In genomic region chr1:110107867-110108469, GRCh38 we compare ENCODE assay signal across 30 cellular contexts. TPM values are rescaled to one million over a fixed set of nuclear protein-coding genes. Genes with fewer than 3 reads are reported as not detected.
DNase-seq lines count a peak whose midpoint lies in the region; ATAC-seq, FAIRE-seq and TF ChIP-seq lines count a peak whose summit lies in the region.
"Had no signal": no experiment of that assay in that cellular context is flagged by ENCODE, and none has a peak within 500 bp of the region (broad histone marks: within the 10 kb centered on the region; RNA-seq: fewer than 3 reads in every experiment).

No MANE protein-coding gene starts in this region.

- no peak for TF ChIP-seq EP300 in HepG2 (IDR thresholded peaks at IDR 0.05; ENCODE audit: low read depth in 2 of 2, low read length in 2 of 2)
- no peak for TF ChIP-seq EP300 in HepG2 (CRISPR knock-in tag; IDR thresholded peaks at IDR 0.05; ENCODE audit: borderline replicate concordance)

- in situ Hi-C loops in HepG2 (cut with HindIII; ENCODE audit: extremely low pct_ligation_motif_present, low pct_unique_long_range_greater_than_20kb) = loop anchor here (5.0 kb wide), 1 partner anchor 56 kb away; no protein-coding TSS in a partner anchor

- TF ChIP-seq CTCF in HepG2 (CRISPR knock-in tag; IDR thresholded peaks at IDR 0.05) (no peak), right lobe of liver (IDR thresholded peaks at IDR 0.05) (no peak), glutamatergic neuron (IDR thresholded peaks at IDR 0.05; ENCODE audit: partially characterized antibody, unreplicated experiment) (no peak)

- no peak for TF ChIP-seq RAD21 in HepG2 (CRISPR knock-in tag; IDR thresholded peaks at IDR 0.05)

- H3K4me3 Mint-ChIP-seq in glutamatergic neuron (ENCODE audit: unreplicated experiment) = peak overlapping the region; percentile 1
- H3K4me3 Mint-ChIP-seq in activated naive CD8-positive, alpha-beta T cell treated with anti-CD3 and anti-CD28 coated beads, Interleukin-2, amount 50 U/mL, for 24 hours = no peak overlapping the region
- H3K4me3 Mint-ChIP-seq: HFFc6 had no signal

- ATAC-seq in HepG2 = no peak
- ATAC-seq in right lobe of liver = no peak
- ATAC-seq in HG03354 (IDR thresholded peaks at IDR 0.05; ENCODE audit: poor library complexity, severe bottlenecking, unreplicated experiment) = no peak
- no peak for ATAC-seq in activated naive CD8-positive, alpha-beta T cell treated with anti-CD3 and anti-CD28 coated beads, Interleukin-2, amount 50 U/mL, for 24 hours

- no peak overlapping the region for H3K27ac Mint-ChIP-seq in glutamatergic neuron (ENCODE audit: unreplicated experiment)
- H3K27ac Mint-ChIP-seq in activated naive CD8-positive, alpha-beta T cell treated with anti-CD3 and anti-CD28 coated beads, Interleukin-2, amount 50 U/mL, for 24 hours = no peak overlapping the region
- H3K27ac Mint-ChIP-seq: HFFc6 had no signal

- no peaks in the 10 kb centered on the region for H3K36me3 Mint-ChIP-seq in glutamatergic neuron (ENCODE audit: unreplicated experiment)
- no peaks in the 10 kb centered on the region for H3K36me3 Mint-ChIP-seq in activated naive CD8-positive, alpha-beta T cell treated with anti-CD3 and anti-CD28 coated beads, Interleukin-2, amount 50 U/mL, for 24 hours (ENCODE audit: low read depth)

- no peak overlapping the region for H3K4me2 ChIP-seq in HepG2 (ENCODE audit: low read depth, low read length)

- intact Hi-C loops in HepG2 (cut with micrococcal nuclease; ENCODE audit: unreplicated experiment) = loop anchor here (2.0 kb wide), 1 partner anchor 77 kb away; no protein-coding TSS in a partner anchor
- intact Hi-C loops in right lobe of liver (cut with DNase I) = loop anchor here (5.0 to 10.0 kb wide), 2 partner anchors 53 to 56 kb away; no protein-coding TSS in a partner anchor

- POLR2A ChIA-PET in HepG2 (lab: Yijun Ruan, JAX) = no interaction called here

- H3K9me3 ChIP-seq in HepG2 (ENCODE audit: low read length) (no peaks in the 10 kb centered on the region), right lobe of liver (no peaks in the 10 kb centered on the region)
- H3K9me3 ChIP-seq: HAP-1, SJCRH30 had no signal

- H3K4me3 ChIP-seq in HepG2 (replicated peaks in 1 of 3; ENCODE audit: insufficient read depth in 1 of 3, low read depth in 2 of 3, low read length in 3 of 3) (no peak overlapping the region), right lobe of liver (no peak overlapping the region)
- H3K4me3 ChIP-seq: GM23248, HAP-1, SJCRH30 had no signal

- no peaks in the 10 kb centered on the region for H4K20me1 ChIP-seq in HepG2 (ENCODE audit: insufficient read depth, low read length)

- TF ChIP-seq POLR2A in HepG2 (IDR thresholded peaks at IDR 0.05; ENCODE audit: insufficient read depth in 1 of 2, low read depth in 2 of 2, low read length in 2 of 2) (no peak), right lobe of liver (IDR thresholded peaks at IDR 0.05) (no peak)

- no TSS peak for BruUV-seq in HepG2 (replicated peaks; lab: Mats Ljungman, UMichigan)

- no peak overlapping the region for H3K9ac ChIP-seq in HepG2 (ENCODE audit: insufficient read depth, low read depth, low read length)
- H3K9ac ChIP-seq: GM23248 had no signal

- H3K79me2 ChIP-seq in HepG2 (ENCODE audit: insufficient read depth, low read length) = no peaks in the 10 kb centered on the region

- FAIRE-seq in HepG2 (lab: Jason Lieb, UNC) = no peak
- FAIRE-seq: GM12891, GM19239, RCC 7860 had no signal

- H3K36me3 ChIP-seq in HepG2 (replicated peaks in 1 of 2; ENCODE audit: control insufficient read depth in 1 of 2, insufficient read depth in 2 of 2, low read length in 2 of 2) (no peaks in the 10 kb centered on the region), right lobe of liver (no peaks in the 10 kb centered on the region)
- H3K36me3 ChIP-seq: HAP-1, SJCRH30 had no signal

- peaks cover 15% of the 10 kb centered on the region for H3K4me1 Mint-ChIP-seq in glutamatergic neuron (ENCODE audit: low read depth, unreplicated experiment)
- H3K4me1 Mint-ChIP-seq in activated naive CD8-positive, alpha-beta T cell treated with anti-CD3 and anti-CD28 coated beads, Interleukin-2, amount 50 U/mL, for 24 hours = no peaks in the 10 kb centered on the region

- no peak overlapping the region for H2AFZ ChIP-seq in HepG2 (ENCODE audit: low read length)
- H2AFZ ChIP-seq: GM23248 had no signal

- 11% methylated on average over 5 of the region's 7 CpGs for WGBS in HepG2 (ENCODE audit: low lambda C conversion rate)
- 27% methylated on average over 2 of the region's 7 CpGs for WGBS in right lobe of liver (ENCODE audit: insufficient coverage, low coverage, low lambda C conversion rate, missing lambda C conversion rate)

- H3K4me1 ChIP-seq in HepG2 (ENCODE audit: insufficient read depth, low read length) (no peaks in the 10 kb centered on the region), right lobe of liver (no peaks in the 10 kb centered on the region)
- H3K4me1 ChIP-seq: HAP-1, SJCRH30 had no signal

- H3K9me3 Mint-ChIP-seq in glutamatergic neuron (ENCODE audit: unreplicated experiment) = peaks cover 3% of the 10 kb centered on the region
- H3K9me3 Mint-ChIP-seq in activated naive CD8-positive, alpha-beta T cell treated with anti-CD3 and anti-CD28 coated beads, Interleukin-2, amount 50 U/mL, for 24 hours = no peaks in the 10 kb centered on the region
- H3K9me3 Mint-ChIP-seq: HFFc6 had no signal

- H3K27me3 ChIP-seq in HepG2 (ENCODE audit: control insufficient read depth in 1 of 2, insufficient read depth in 2 of 2, low read length in 2 of 2) (peaks cover 7 to 42% of the 10 kb centered on the region in 2 experiments; a peak in 3 of 5 replicates), right lobe of liver (no peaks in the 10 kb centered on the region)

- CTCF ChIA-PET in HepG2 (lab: Yijun Ruan, JAX; ENCODE audit: low intra/inter-chr PET ratio, low total read pairs) = no interaction called here

- peak in 2 of 3 experiments; percentile 18 to 46 for DNase-seq in NCI-H1417 (lab: John Stamatoyannopoulos, UW)
- no peak for DNase-seq in NCI-H1417 treated with DMSO at 0.1 percent for 48 hours (lab: John Stamatoyannopoulos, UW)
- no peak for DNase-seq in HepG2 (ENCODE audit: low spot score)
- no peak for DNase-seq in right lobe of liver
- no peak for DNase-seq in glutamatergic neuron
- DNase-seq in activated naive CD8-positive, alpha-beta T cell treated with anti-CD3 and anti-CD28 coated beads, Interleukin-2, amount 50 U/mL, for 24 hours = no peak
- DNase-seq in SW480 (ENCODE audit: low spot score) = no peak
- DNase-seq: 8988T, ACHN, Calu3, DMS79 treated with DMSO at 0.1 percent for 48 hours, GF-D8, GM23248, HFFc6, Kasumi-1, NCI-H1092 treated with DMSO at 0.1 percent for 48 hours, NCI-H187, NCI-H2081 treated with DMSO at 0.1 percent for 48 hours, NCI-H2171, NCI-H226, NCI-H510A, NCI-H774, SJCRH30, T-helper 1 cell had no signal

- peaks cover 9% of the 10 kb centered on the region for H3K27me3 Mint-ChIP-seq in glutamatergic neuron (ENCODE audit: unreplicated experiment)
- peaks cover 2% of the 10 kb centered on the region for H3K27me3 Mint-ChIP-seq in activated naive CD8-positive, alpha-beta T cell treated with anti-CD3 and anti-CD28 coated beads, Interleukin-2, amount 50 U/mL, for 24 hours

- no peak overlapping the region for H3K27ac ChIP-seq in HepG2 (ENCODE audit: extremely low read length, insufficient read depth, low read length)
- H3K27ac ChIP-seq in right lobe of liver = no peak overlapping the region
- H3K27ac ChIP-seq: GM23248, SJCRH30 had no signal

RNA-seq across cellular contexts. Expression of gene UBL4B, which starts 4.3 kb away (rescaled TPM):
- total RNA-seq in HepG2 (2016; rRNA removed; fragmentation: Illumina TruSeq; extraction: Trizol) (not detected in 2 replicates), right lobe of liver (not detected), glutamatergic neuron (ENCODE audit: unreplicated experiment) (not detected)
- total RNA-seq in HepG2 (2016; cell fraction: cytosol; rRNA removed; fragmentation: Illumina TruSeq; extraction: Trizol; ENCODE audit: low read depth) = not detected in 2 replicates
- not detected in 2 replicates for total RNA-seq in HepG2 (2016; cell fraction: insoluble cytoplasmic fraction; rRNA removed; fragmentation: Illumina TruSeq; extraction: Trizol)
- total RNA-seq in HepG2 (2016; cell fraction: membrane; rRNA removed; fragmentation: Illumina TruSeq; extraction: Trizol) = not detected in 2 replicates
- total RNA-seq in HepG2 (2016; cell fraction: nucleus; rRNA removed; fragmentation: Illumina TruSeq; extraction: Trizol) = not detected in 2 replicates
- not detected in 2 replicates for polyA plus RNA-seq in HepG2 (2011; rRNA removed)
- polyA plus RNA-seq in HepG2 (2011; cell fraction: cytosol; rRNA removed) = not detected in 2 replicates
- not detected in 2 replicates for polyA plus RNA-seq in HepG2 (2011; cell fraction: nucleus; rRNA removed)
- polyA plus RNA-seq in HepG2 (2012) = not detected in 2 replicates
- not detected in 2 replicates for polyA plus RNA-seq in HepG2 (2016; cell fraction: cytosol; fragmentation: Illumina TruSeq; extraction: Trizol; ENCODE audit: low read depth)
- polyA plus RNA-seq in HepG2 (2016; cell fraction: insoluble cytoplasmic fraction; fragmentation: Illumina TruSeq; extraction: Trizol; ENCODE audit: low read depth) = not detected in 2 replicates
- not detected in 2 replicates for polyA plus RNA-seq in HepG2 (2016; cell fraction: membrane; fragmentation: Illumina TruSeq; extraction: Trizol; ENCODE audit: low read depth)
- polyA plus RNA-seq in HepG2 (2016; cell fraction: nucleus; fragmentation: Illumina TruSeq; extraction: Trizol; ENCODE audit: insufficient read depth, low read depth) = not detected in 2 replicates
- polyA minus RNA-seq in HepG2 (2011; rRNA and poly(A)+ RNA removed; ENCODE audit: low replicate concordance) = not detected in 2 replicates
- polyA minus RNA-seq in HepG2 (2011; cell fraction: cytosol; rRNA and poly(A)+ RNA removed) = not detected in 2 replicates
- not detected in 2 replicates for polyA minus RNA-seq in HepG2 (2011; cell fraction: nucleus; rRNA and poly(A)+ RNA removed)
- total RNA-seq: Calu3, GM23248, M059J, SJCRH30 had no signal
- polyA plus RNA-seq: GM23248 had no signal

RNA-seq across cellular contexts. Expression of gene ALX3, which starts 37.5 kb away (rescaled TPM):
- total RNA-seq in HepG2 (2016; rRNA removed; fragmentation: Illumina TruSeq; extraction: Trizol) (not detected in 2 replicates), right lobe of liver (not detected), glutamatergic neuron (ENCODE audit: unreplicated experiment) (not detected)
- not detected in 2 replicates for total RNA-seq in HepG2 (2016; cell fraction: cytosol; rRNA removed; fragmentation: Illumina TruSeq; extraction: Trizol; ENCODE audit: low read depth)
- not detected in 2 replicates for total RNA-seq in HepG2 (2016; cell fraction: insoluble cytoplasmic fraction; rRNA removed; fragmentation: Illumina TruSeq; extraction: Trizol)
- not detected in 2 replicates for total RNA-seq in HepG2 (2016; cell fraction: membrane; rRNA removed; fragmentation: Illumina TruSeq; extraction: Trizol)
- total RNA-seq in HepG2 (2016; cell fraction: nucleus; rRNA removed; fragmentation: Illumina TruSeq; extraction: Trizol) = not detected in 2 replicates
- polyA plus RNA-seq in HepG2 (2011; rRNA removed) = not detected in 2 replicates
- polyA plus RNA-seq in HepG2 (2011; cell fraction: cytosol; rRNA removed) = not detected in 2 replicates
- polyA plus RNA-seq in HepG2 (2011; cell fraction: nucleus; rRNA removed) = not detected in 2 replicates
- not detected in 2 replicates for polyA plus RNA-seq in HepG2 (2012)
- polyA plus RNA-seq in HepG2 (2016; cell fraction: cytosol; fragmentation: Illumina TruSeq; extraction: Trizol; ENCODE audit: low read depth) = not detected in 2 replicates
- not detected in 2 replicates for polyA plus RNA-seq in HepG2 (2016; cell fraction: insoluble cytoplasmic fraction; fragmentation: Illumina TruSeq; extraction: Trizol; ENCODE audit: low read depth)
- not detected in 2 replicates for polyA plus RNA-seq in HepG2 (2016; cell fraction: membrane; fragmentation: Illumina TruSeq; extraction: Trizol; ENCODE audit: low read depth)
- not detected in 2 replicates for polyA plus RNA-seq in HepG2 (2016; cell fraction: nucleus; fragmentation: Illumina TruSeq; extraction: Trizol; ENCODE audit: insufficient read depth, low read depth)
- polyA minus RNA-seq in HepG2 (2011; rRNA and poly(A)+ RNA removed; ENCODE audit: low replicate concordance) = not detected in 2 replicates
- not detected in 2 replicates for polyA minus RNA-seq in HepG2 (2011; cell fraction: cytosol; rRNA and poly(A)+ RNA removed)
- not detected in 2 replicates for polyA minus RNA-seq in HepG2 (2011; cell fraction: nucleus; rRNA and poly(A)+ RNA removed)
- total RNA-seq: Calu3, GM23248, M059J, SJCRH30 had no signal
- polyA plus RNA-seq: GM23248 had no signal

RNA-seq across cellular contexts. Expression of gene SLC6A17, which starts 42.3 kb away (rescaled TPM):
- total RNA-seq in HepG2 (2016; rRNA removed; fragmentation: Illumina TruSeq; extraction: Trizol) = not detected in 2 replicates
- total RNA-seq in HepG2 (2016; cell fraction: cytosol; rRNA removed; fragmentation: Illumina TruSeq; extraction: Trizol; ENCODE audit: low read depth) = not detected in 2 replicates
- total RNA-seq in HepG2 (2016; cell fraction: insoluble cytoplasmic fraction; rRNA removed; fragmentation: Illumina TruSeq; extraction: Trizol) = not detected in 2 replicates
- total RNA-seq in HepG2 (2016; cell fraction: membrane; rRNA removed; fragmentation: Illumina TruSeq; extraction: Trizol) = not detected in 2 replicates
- not detected in 2 replicates for total RNA-seq in HepG2 (2016; cell fraction: nucleus; rRNA removed; fragmentation: Illumina TruSeq; extraction: Trizol)
- not detected in 2 replicates for polyA plus RNA-seq in HepG2 (2011; rRNA removed)
- polyA plus RNA-seq in HepG2 (2011; cell fraction: cytosol; rRNA removed) = not detected in 2 replicates
- not detected in 2 replicates for polyA plus RNA-seq in HepG2 (2011; cell fraction: nucleus; rRNA removed)
- polyA plus RNA-seq in HepG2 (2012) = not detected in 2 replicates
- polyA plus RNA-seq in HepG2 (2016; cell fraction: cytosol; fragmentation: Illumina TruSeq; extraction: Trizol; ENCODE audit: low read depth) = not detected in 2 replicates
- not detected in 2 replicates for polyA plus RNA-seq in HepG2 (2016; cell fraction: insoluble cytoplasmic fraction; fragmentation: Illumina TruSeq; extraction: Trizol; ENCODE audit: low read depth)
- polyA plus RNA-seq in HepG2 (2016; cell fraction: membrane; fragmentation: Illumina TruSeq; extraction: Trizol; ENCODE audit: low read depth) = not detected in 2 replicates
- not detected in 2 replicates for polyA plus RNA-seq in HepG2 (2016; cell fraction: nucleus; fragmentation: Illumina TruSeq; extraction: Trizol; ENCODE audit: insufficient read depth, low read depth)
- 0.02 TPM in 1 of 2 replicates, not detected in the other for polyA minus RNA-seq in HepG2 (2011; rRNA and poly(A)+ RNA removed; ENCODE audit: low replicate concordance)
- polyA minus RNA-seq in HepG2 (2011; cell fraction: cytosol; rRNA and poly(A)+ RNA removed) = not detected in 2 replicates
- not detected in 2 replicates for polyA minus RNA-seq in HepG2 (2011; cell fraction: nucleus; rRNA and poly(A)+ RNA removed)
- total RNA-seq in right lobe of liver = not detected
- 6.4 TPM for total RNA-seq in glutamatergic neuron (ENCODE audit: unreplicated experiment)
- total RNA-seq: SJCRH30 had no signal

Comparison
In these comparisons a context has a peak if more than half of its experiments do, and no peak if none do; other contexts are left out.
1. DNase-seq: peak in NCI-H1417 (2 of 3); none in NCI-H1417 treated with DMSO at 0.1 percent for 48 hours (single experiment), HepG2 (single experiment), right lobe of liver (0 of 3), glutamatergic neuron (single experiment), activated naive CD8-positive, alpha-beta T cell treated with anti-CD3 and anti-CD28 coated beads, Interleukin-2, amount 50 U/mL, for 24 hours (single experiment) and SW480 (single experiment).